ENCODE assay signal across 8 cellular contexts in genomic region chr11:66592457-66593302, GRCh38. TPM values are rescaled to one million over a fixed set of nuclear protein-coding genes. Genes with fewer than 3 reads are reported as not detected.
A peak's percentile ranks its signal among the peaks of the same experiment; 100 is the strongest.
DNase-seq lines count a peak whose midpoint lies in the region; ATAC-seq and TF ChIP-seq lines count a peak whose summit lies in the region.

CCDC87 (minus strand) TSS chr11:66593063; CDS start chr11:66593015, 48 bp downstream.
CCS (plus strand) TSS chr11:66593185; CDS start chr11:66593262, 77 bp downstream.

- H3K9ac ChIP-seq in Karpas-422 (ENCODE audit: low read length) (peak within 1 kb of the TSS; percentile 98), fibroblast of lung (ENCODE audit: insufficient read depth, low read length) (peak within 1 kb of the TSS; percentile 84)

- peaks cover 10 to 29% of the 10 kb centered on the region in 2 donors for H3K4me1 Mint-ChIP-seq in natural killer cell treated with Interleukin-12 subunit alpha and Interleukin-12 subunit beta and Interleukin-15 and Interleukin-18, amount 100 ng/mL, for 72 hours (ENCODE audit: low read depth in 2 of 2)

- H3K27ac ChIP-seq in Karpas-422 (ENCODE audit: low read length) (no peak within 1 kb of the TSS; the same call in 1 of the 2 replicates), Peyer's patch (peak within 1 kb of the TSS; percentile 68 to 87 (median 82)), fibroblast of lung (ENCODE audit: insufficient read depth, low read length) (peak within 1 kb of the TSS; percentile 87)

- H3K9me3 ChIP-seq in Karpas-422 (ENCODE audit: low read length) (no peaks in the 10 kb centered on the region), Peyer's patch (no peaks in the 10 kb centered on the region), fibroblast of lung (ENCODE audit: control insufficient read depth, insufficient read depth, low read depth, low read length) (no peaks in the 10 kb centered on the region)

- H3K4me1 ChIP-seq in Karpas-422 (ENCODE audit: low read length): peaks cover 28% of the 10 kb centered on the region
- H3K4me1 ChIP-seq in Peyer's patch: peaks cover 3 to 38% (median 19%) of the 10 kb centered on the region in 4 donors
- H3K4me1 ChIP-seq in fibroblast of lung (ENCODE audit: control insufficient read depth, extremely low read depth, insufficient read depth, low read length): no peaks in the 10 kb centered on the region

- H4K20me1 ChIP-seq in Karpas-422 (ENCODE audit: insufficient read depth, low read depth, low read length) (no peaks in the 10 kb centered on the region), fibroblast of lung (ENCODE audit: control insufficient read depth, extremely low read depth, insufficient read depth, low read length) (no peaks in the 10 kb centered on the region)

- DNase-seq in EH (ENCODE audit: low read depth) (peak; percentile 96), Karpas-422 (peak; percentile 99), Peyer's patch (peak; percentile 98 to 100 (median 99)), fibroblast of lung (ENCODE audit: low read depth in 2 of 2) (peak; percentile 88 to 95)
- peak; percentile 98 for DNase-seq in activated T-helper 1 cell treated with anti-CD3 and anti-CD28 coated beads, Interleukin-2, amount 50 U/mL, for 16 hours (ENCODE audit: low read depth in 1 of 2, low spot score in 1 of 2)
- peak; percentile 98 for DNase-seq in natural killer cell treated with Interleukin-12 subunit alpha and Interleukin-12 subunit beta and Interleukin-15 and Interleukin-18, amount 100 ng/mL, for 72 hours (ENCODE audit: low spot score)
- peak; percentile 99 for DNase-seq in stimulated activated naive CD8-positive, alpha-beta T cell treated with anti-CD3 and anti-CD28 coated beads, Interleukin-15, Interleukin-2, amounts not matched to agents 100 U/mL and 50 U/mL, for 24 hours

- H3K4me2 ChIP-seq in Karpas-422 (ENCODE audit: low read depth, low read length, poor library complexity, severe bottlenecking) (peak within 1 kb of the TSS; percentile 97), fibroblast of lung (ENCODE audit: extremely low read depth, insufficient read depth, low read length) (peak within 1 kb of the TSS; percentile 97)

- no peaks in the 10 kb centered on the region for H3K9me3 Mint-ChIP-seq in natural killer cell treated with Interleukin-12 subunit alpha and Interleukin-12 subunit beta and Interleukin-15 and Interleukin-18, amount 100 ng/mL, for 72 hours

- peak; percentile 86 for ATAC-seq in GM21825 (IDR thresholded peaks at IDR 0.05; ENCODE audit: unreplicated experiment)
- peak; percentile 97 to 98 for ATAC-seq in natural killer cell treated with Interleukin-12 subunit alpha and Interleukin-12 subunit beta and Interleukin-15 and Interleukin-18, amount 100 ng/mL, for 72 hours
- peak; percentile 98 for ATAC-seq in stimulated activated naive CD8-positive, alpha-beta T cell treated with anti-CD3 and anti-CD28 coated beads, Interleukin-15, Interleukin-2, amounts not matched to agents 100 U/mL and 50 U/mL, for 24 hours

- H3K27me3 Mint-ChIP-seq in natural killer cell treated with Interleukin-12 subunit alpha and Interleukin-12 subunit beta and Interleukin-15 and Interleukin-18, amount 100 ng/mL, for 72 hours: no peaks in the 10 kb centered on the region

- H3K4me3 ChIP-seq in Karpas-422 (ENCODE audit: low read length): peak within 1 kb of the TSS; percentile 98
- H3K4me3 ChIP-seq in Peyer's patch: peak within 1 kb of the TSS; percentile 49 to 71 (median 57)
- H3K4me3 ChIP-seq in fibroblast of lung (replicated peaks in 1 of 4; ENCODE audit: control extremely low read depth in 1 of 4, insufficient read depth in 1 of 4, low read depth in 3 of 4, low read length in 4 of 4): peak within 1 kb of the TSS; percentile 76 to 93 (median 88)

- H3K36me3 Mint-ChIP-seq in natural killer cell treated with Interleukin-12 subunit alpha and Interleukin-12 subunit beta and Interleukin-15 and Interleukin-18, amount 100 ng/mL, for 72 hours: no peaks in the 10 kb centered on the region

- H3K4me3 Mint-ChIP-seq in natural killer cell treated with Interleukin-12 subunit alpha and Interleukin-12 subunit beta and Interleukin-15 and Interleukin-18, amount 100 ng/mL, for 72 hours: peak within 1 kb of the TSS; percentile 100

- peak; percentile 37 to 90 (median 74) for TF ChIP-seq CTCF in Peyer's patch (IDR thresholded peaks at IDR 0.05)
- peak; percentile 49 to 56 for TF ChIP-seq CTCF in fibroblast of lung (conservative IDR thresholded peaks at IDR 0.05 in 1 of 2, IDR thresholded peaks at IDR 0.05 in 1 of 2; ENCODE audit: low read depth in 1 of 2, low read length in 2 of 2)

- TF ChIP-seq POLR2A in Peyer's patch (IDR thresholded peaks at IDR 0.05): peak; percentile 80 to 96

- H2AFZ ChIP-seq in Karpas-422 (ENCODE audit: low read length): peak within 1 kb of the TSS; percentile 97
- H2AFZ ChIP-seq in fibroblast of lung (ENCODE audit: low read length): peak within 1 kb of the TSS; percentile 98

- no peaks in the 10 kb centered on the region for H3K27me3 ChIP-seq in Karpas-422 (ENCODE audit: low read length)
- H3K27me3 ChIP-seq in Peyer's patch: no peaks in the 10 kb centered on the region
- no peaks in the 10 kb centered on the region for H3K27me3 ChIP-seq in fibroblast of lung (ENCODE audit: control insufficient read depth, insufficient read depth, low read length)

- H3K36me3 ChIP-seq in Karpas-422 (ENCODE audit: insufficient read depth, low read length) (no peaks in the 10 kb centered on the region), Peyer's patch (no peaks in the 10 kb centered on the region), fibroblast of lung (ENCODE audit: control insufficient read depth, insufficient read depth, low read length) (no peaks in the 10 kb centered on the region)

- H3K9me2 ChIP-seq in Karpas-422 (replicated peaks; ENCODE audit: insufficient read depth, low read length): no peaks in the 10 kb centered on the region

- peaks cover 17% of the 10 kb centered on the region for H3K79me2 ChIP-seq in Karpas-422 (ENCODE audit: low read length)
- H3K79me2 ChIP-seq in fibroblast of lung (ENCODE audit: control insufficient read depth, insufficient read depth, low read length): peaks cover 6% of the 10 kb centered on the region

- peak within 1 kb of the TSS; percentile 91 to 99 for H3K27ac Mint-ChIP-seq in natural killer cell treated with Interleukin-12 subunit alpha and Interleukin-12 subunit beta and Interleukin-15 and Interleukin-18, amount 100 ng/mL, for 72 hours

RNA-seq across cellular contexts. Expression of gene CCDC87, which starts in this region (rescaled TPM):
- 0.22 and 0.75 TPM in 2 replicates for total RNA-seq in Karpas-422 (2014; rRNA removed; shearing (Covaris generic); ENCODE audit: low replicate concordance)
- under 1 TPM in 2 of 4 donors, not detected in 2; 0.35 to 0.38 TPM for total RNA-seq in Peyer's patch
- total RNA-seq in fibroblast of lung: 0.26 and 0.33 TPM in 2 replicates
- 0.11 and 0.15 TPM in 2 replicates for polyA plus RNA-seq in fibroblast of lung
- polyA plus RNA-seq in fibroblast of lung (2012): 0.21 and 0.24 TPM in 2 replicates
- 0.43 TPM in 1 of 2 replicates, not detected in the other for polyA minus RNA-seq in fibroblast of lung (ENCODE audit: low replicate concordance)
- total RNA-seq in natural killer cell treated with Interleukin-12 subunit alpha and Interleukin-12 subunit beta and Interleukin-15 and Interleukin-18, amount 100 ng/mL, for 72 hours: not detected

RNA-seq across cellular contexts. Expression of gene CCS, which starts in this region (rescaled TPM):
- 24.6 and 57.6 TPM in 2 replicates for total RNA-seq in Karpas-422 (2014; rRNA removed; shearing (Covaris generic); ENCODE audit: low replicate concordance)
- total RNA-seq in Peyer's patch (10 to 100 TPM; 30.6 to 70.1 (median 47.2) TPM), fibroblast of lung (41.6 and 42.4 TPM in 2 replicates)
- 16.9 and 22.5 TPM in 2 replicates for polyA plus RNA-seq in fibroblast of lung
- polyA plus RNA-seq in fibroblast of lung (2012): 32.1 and 32.6 TPM in 2 replicates
- polyA minus RNA-seq in fibroblast of lung (ENCODE audit: low replicate concordance): 14.5 and 18.1 TPM in 2 replicates
- total RNA-seq in natural killer cell treated with Interleukin-12 subunit alpha and Interleukin-12 subunit beta and Interleukin-15 and Interleukin-18, amount 100 ng/mL, for 72 hours: 10 to 100 TPM; 29.0 to 31.0 TPM
